8 cellular contexts compared by ENCODE assay signal in genomic region chr6:139030211-139030530, GRCh38. TPM values are rescaled to one million over a fixed set of nuclear protein-coding genes. Genes with fewer than 3 reads are reported as not detected.
DNase-seq lines count a peak whose midpoint lies in the region; ATAC-seq and TF ChIP-seq lines count a peak whose summit lies in the region.

No MANE protein-coding gene starts in this region.

- intact Hi-C loops in Calu3 (cut with micrococcal nuclease; ENCODE audit: unreplicated experiment) = no loop called here
- intact Hi-C loops in activated CD4-positive, alpha-beta memory T cell treated with anti-CD3 and anti-CD28 coated beads for 36 hours (cut with micrococcal nuclease) = no loop called here

- H3K27ac Mint-ChIP-seq in Calu3 (ENCODE audit: unreplicated experiment) (no peak overlapping the region), endodermal cell (no peak overlapping the region)
- no peak overlapping the region for H3K27ac Mint-ChIP-seq in activated CD4-positive, alpha-beta memory T cell treated with anti-CD3 and anti-CD28 coated beads for 36 hours

- CTCF ChIA-PET in Calu3 (lab: Charles Lee) = no interaction called here
- CTCF ChIA-PET in activated CD4-positive, alpha-beta memory T cell treated with anti-CD3 and anti-CD28 coated beads for 36 hours (lab: Charles Lee) = no interaction called here

- no peak overlapping the region for H3K9ac ChIP-seq in endodermal cell (ENCODE audit: extremely low read depth, low read length, poor library complexity, severe bottlenecking)

- no peak for ATAC-seq in HG03095 (IDR thresholded peaks at IDR 0.05; ENCODE audit: unreplicated experiment)

- no peak for TF ChIP-seq CTCF in Calu3 (IDR thresholded peaks at IDR 0.05; ENCODE audit: unreplicated experiment)
- TF ChIP-seq CTCF in NB4 (IDR thresholded peaks at IDR 0.05; ENCODE audit: low read depth, low read length) = no peak
- TF ChIP-seq CTCF in endodermal cell (conservative IDR thresholded peaks at IDR 0.05) = no peak
- no peak for TF ChIP-seq CTCF in neutrophil (IDR thresholded peaks at IDR 0.05)

- 17 to 56% methylated on average over 1 to 2 of the region's 2 CpGs for WGBS in endodermal cell (ENCODE audit: insufficient coverage in 1 of 2, insufficient read length in 1 of 2), 2 experiments

- H3K4me3 Mint-ChIP-seq in Calu3 (ENCODE audit: low read depth, unreplicated experiment) (no peak overlapping the region), endodermal cell (no peak overlapping the region)
- H3K4me3 Mint-ChIP-seq in activated CD4-positive, alpha-beta memory T cell treated with anti-CD3 and anti-CD28 coated beads for 36 hours = no peak overlapping the region

- peak overlapping the region; percentile 93 for H3K27ac ChIP-seq in endodermal cell (ENCODE audit: low read depth, low read length)
- H3K27ac ChIP-seq in neutrophil = peak overlapping the region; percentile 86

- H3K9me3 ChIP-seq in endodermal cell (ENCODE audit: control insufficient read depth, low read length) (no peaks in the 10 kb centered on the region), neutrophil (no peaks in the 10 kb centered on the region)

- H3K4me3 ChIP-seq in NB4 (ENCODE audit: low read depth, low read length) = peak overlapping the region; percentile 83
- peak overlapping the region; percentile 83 for H3K4me3 ChIP-seq in endodermal cell (ENCODE audit: low read length)
- peak overlapping the region; percentile 93 for H3K4me3 ChIP-seq in neutrophil (ENCODE audit: low read depth in 1 of 2, low read length in 1 of 2)

- H3K36me3 Mint-ChIP-seq in Calu3 (ENCODE audit: insufficient read depth, unreplicated experiment) = peaks cover 19% of the 10 kb centered on the region
- H3K36me3 Mint-ChIP-seq in endodermal cell (ENCODE audit: low read depth) = peaks cover 6% of the 10 kb centered on the region
- peaks cover 18% of the 10 kb centered on the region for H3K36me3 Mint-ChIP-seq in activated CD4-positive, alpha-beta memory T cell treated with anti-CD3 and anti-CD28 coated beads for 36 hours

- H3K27me3 ChIP-seq in endodermal cell (ENCODE audit: control insufficient read depth, insufficient read depth, low read length, poor library complexity, severe bottlenecking) = peaks cover 35% of the 10 kb centered on the region
- no peaks in the 10 kb centered on the region for H3K27me3 ChIP-seq in neutrophil

- no peak for DNase-seq in Calu3
- DNase-seq in NB4 (ENCODE audit: low read depth) = no peak
- DNase-seq in endodermal cell = no peak
- DNase-seq in activated CD4-positive, alpha-beta memory T cell treated with anti-CD3 and anti-CD28 coated beads for 36 hours = no peak
- DNase-seq in NCI-H1048 (lab: John Stamatoyannopoulos, UW) = no peak
- no peak for DNase-seq in OCI-M2 (lab: John Stamatoyannopoulos, UW; ENCODE audit: unreplicated experiment)

- H3K27me3 Mint-ChIP-seq in Calu3 (ENCODE audit: unreplicated experiment) = no peaks in the 10 kb centered on the region
- peaks cover 23% of the 10 kb centered on the region for H3K27me3 Mint-ChIP-seq in endodermal cell (ENCODE audit: insufficient read depth)
- H3K27me3 Mint-ChIP-seq in activated CD4-positive, alpha-beta memory T cell treated with anti-CD3 and anti-CD28 coated beads for 36 hours = no peaks in the 10 kb centered on the region

- peaks cover 11% of the 10 kb centered on the region for H3K36me3 ChIP-seq in endodermal cell (ENCODE audit: control insufficient read depth, insufficient read depth, low read length)
- no peaks in the 10 kb centered on the region for H3K36me3 ChIP-seq in neutrophil

- POLR2A ChIA-PET in activated CD4-positive, alpha-beta memory T cell treated with anti-CD3 and anti-CD28 coated beads for 36 hours (lab: Charles Lee) = interaction anchor here (1.4 to 2.5 kb wide), 3 partner anchors 8 to 124 kb away, joined by 3 to 8 read pairs (median 7); no protein-coding TSS in a partner anchor

- H3K9me3 Mint-ChIP-seq in Calu3 (ENCODE audit: low read depth, unreplicated experiment) (no peaks in the 10 kb centered on the region), endodermal cell (no peaks in the 10 kb centered on the region)
- H3K9me3 Mint-ChIP-seq in activated CD4-positive, alpha-beta memory T cell treated with anti-CD3 and anti-CD28 coated beads for 36 hours = no peaks in the 10 kb centered on the region

- H3K4me1 ChIP-seq in endodermal cell (ENCODE audit: control insufficient read depth, insufficient read depth, low read length) (no peaks in the 10 kb centered on the region), neutrophil (ENCODE audit: control insufficient read depth in 1 of 2, insufficient read depth in 1 of 2, low read depth in 1 of 2, low read length in 1 of 2) (peaks cover 34 to 36% of the 10 kb centered on the region in 2 experiments)

- BruUV-seq in Calu3 (replicated peaks; lab: Mats Ljungman, UMichigan) = TSS peak; percentile 25

- H3K4me1 Mint-ChIP-seq in Calu3 (ENCODE audit: low read depth, unreplicated experiment) (peaks cover 22% of the 10 kb centered on the region), endodermal cell (peaks cover 12% of the 10 kb centered on the region)
- peaks cover 23% of the 10 kb centered on the region for H3K4me1 Mint-ChIP-seq in activated CD4-positive, alpha-beta memory T cell treated with anti-CD3 and anti-CD28 coated beads for 36 hours (ENCODE audit: low read depth)

- TF ChIP-seq POLR2A in NB4 (IDR thresholded peaks at IDR 0.05; ENCODE audit: extremely low read depth, insufficient read length) = no peak

RNA-seq across cellular contexts. Expression of gene ABRACL, which starts 1.6 kb away (rescaled TPM):
- total RNA-seq in Calu3 (2022) (36.1 and 40.4 TPM in 2 replicates), endodermal cell (10 to 100 TPM; 24.7 to 45.8 TPM)
- polyA plus RNA-seq in endodermal cell (2013, experiment 1 of 2) = 94.9 TPM
- polyA plus RNA-seq in endodermal cell (2013, experiment 2 of 2) = 90.8 TPM
- 100 to 1,000 TPM; 179 to 182 TPM for total RNA-seq in activated CD4-positive, alpha-beta memory T cell treated with anti-CD3 and anti-CD28 coated beads for 36 hours

RNA-seq across cellular contexts. Expression of gene REPS1, which starts 42.1 kb away (rescaled TPM):
- total RNA-seq in Calu3 (2022) (24.1 and 29.5 TPM in 2 replicates), endodermal cell (10 to 100 TPM; 33.0 to 34.1 TPM)
- 57.1 TPM for polyA plus RNA-seq in endodermal cell (2013, experiment 1 of 2)
- 56.3 TPM for polyA plus RNA-seq in endodermal cell (2013, experiment 2 of 2)
- total RNA-seq in activated CD4-positive, alpha-beta memory T cell treated with anti-CD3 and anti-CD28 coated beads for 36 hours = 10 to 100 TPM; 50.7 to 57.9 TPM
